ENCODE assay signal across 19 cellular contexts in the genomic region with DNA sequence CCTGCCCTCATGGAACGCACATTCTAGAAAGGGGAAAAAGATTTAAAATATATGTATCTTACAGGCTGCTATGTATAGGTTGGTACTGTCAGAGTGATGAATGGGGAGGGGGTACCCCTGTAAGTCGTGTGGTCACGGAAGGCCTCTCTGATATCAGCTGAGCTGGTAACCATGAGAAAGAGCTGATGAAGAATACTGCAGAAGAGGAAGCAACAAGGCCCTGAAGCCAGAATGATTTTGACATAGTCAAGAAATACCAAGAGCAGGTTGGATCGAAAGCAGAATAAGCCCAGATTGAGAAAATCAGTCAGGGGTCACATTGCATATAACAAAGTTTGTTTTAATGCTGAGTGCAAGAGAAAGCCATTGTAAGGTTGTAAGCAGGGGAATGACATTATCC. TPM values are rescaled to one million over a fixed set of nuclear protein-coding genes. Genes with fewer than 3 reads are reported as not detected.
A peak's percentile ranks its signal among the peaks of the same experiment; 100 is the strongest.
DNase-seq lines count a peak whose midpoint lies in the region; ATAC-seq and TF ChIP-seq lines count a peak whose summit lies in the region.
"Had no signal": no experiment of that assay in that cellular context is flagged by ENCODE, and none has a peak within 500 bp of the region (broad histone marks: within the 10 kb centered on the region; RNA-seq: fewer than 3 reads in every experiment).

No MANE protein-coding gene starts in this region.

- 96% methylated on average over 4 of the region's 4 CpGs for WGBS in mammary epithelial cell (ENCODE audit: low coverage, missing lambda C conversion rate)
- 93% methylated on average over 4 of the region's 4 CpGs for WGBS in suprapubic skin

- H3K4me3 ChIP-seq in mammary epithelial cell (replicated peaks in 1 of 3; ENCODE audit: insufficient read depth in 1 of 3, low read depth in 2 of 3, low read length in 3 of 3) (no peak overlapping the region), upper lobe of right lung (no peak overlapping the region), HAP-1 (no peak overlapping the region), suprapubic skin (no peak overlapping the region)
- H3K4me3 ChIP-seq: cardiac muscle cell, heart right ventricle, neural progenitor cell, skin epidermis had no signal

- H3K4me1 Mint-ChIP-seq in MCF 10A (ENCODE audit: insufficient read depth, unreplicated experiment) (peaks cover 6% of the 10 kb centered on the region), T-helper 17 cell (peaks cover 37% of the 10 kb centered on the region)
- H3K4me1 Mint-ChIP-seq in central memory CD8-positive, alpha-beta T cell = peaks cover 63% of the 10 kb centered on the region
- H3K4me1 Mint-ChIP-seq: neural progenitor cell had no signal

- H3K9ac ChIP-seq in mammary epithelial cell (ENCODE audit: insufficient read depth, low read length) = no peak overlapping the region
- H3K9ac ChIP-seq: neural progenitor cell had no signal

- no peaks in the 10 kb centered on the region for H4K20me1 ChIP-seq in mammary epithelial cell (ENCODE audit: insufficient read depth, low read length)

- H3K36me3 Mint-ChIP-seq in MCF 10A (ENCODE audit: insufficient read depth, unreplicated experiment) (no peaks in the 10 kb centered on the region), T-helper 17 cell (ENCODE audit: low read depth) (peaks cover 19% of the 10 kb centered on the region)
- peaks cover 42% of the 10 kb centered on the region for H3K36me3 Mint-ChIP-seq in central memory CD8-positive, alpha-beta T cell (ENCODE audit: insufficient read depth)

- H3K27ac Mint-ChIP-seq in MCF 10A (ENCODE audit: low read depth, unreplicated experiment) = peak overlapping the region; percentile 76
- H3K27ac Mint-ChIP-seq in T-helper 17 cell = peak overlapping the region; percentile 94
- H3K27ac Mint-ChIP-seq in central memory CD8-positive, alpha-beta T cell (ENCODE audit: low read depth) = peak overlapping the region; percentile 76
- H3K27ac Mint-ChIP-seq: neural progenitor cell had no signal

- ATAC-seq in T-helper 17 cell (no peak), upper lobe of right lung (peak; percentile 77)
- ATAC-seq in central memory CD8-positive, alpha-beta T cell (replicated peaks; ENCODE audit: extremely low read depth, poor library complexity, severe bottlenecking) = no peak
- ATAC-seq: heart right ventricle, left lobe of liver, SK-N-SH treated with all-trans-retinoic acid at 6 μM for 48 hours had no signal

- H3K27me3 ChIP-seq in mammary epithelial cell (ENCODE audit: insufficient read depth, low read length) (no peaks in the 10 kb centered on the region), upper lobe of right lung (no peaks in the 10 kb centered on the region), HAP-1 (ENCODE audit: low read depth) (no peaks in the 10 kb centered on the region), suprapubic skin (no peaks in the 10 kb centered on the region)
- H3K27me3 ChIP-seq: cardiac muscle cell, heart right ventricle, neural progenitor cell had no signal

- POLR2A ChIA-PET in MCF 10A (lab: Yijun Ruan, JAX) = interaction anchor here (0.5 kb wide), 1 partner anchor 398 kb away, joined by 3 read pairs; no protein-coding TSS in a partner anchor

- H3K27me3 Mint-ChIP-seq in MCF 10A (ENCODE audit: insufficient read depth, unreplicated experiment) = no peaks in the 10 kb centered on the region
- no peaks in the 10 kb centered on the region for H3K27me3 Mint-ChIP-seq in T-helper 17 cell
- no peaks in the 10 kb centered on the region for H3K27me3 Mint-ChIP-seq in central memory CD8-positive, alpha-beta T cell

- H3K4me3 Mint-ChIP-seq in MCF 10A (ENCODE audit: unreplicated experiment) (no peak overlapping the region), T-helper 17 cell (no peak overlapping the region)
- no peak overlapping the region for H3K4me3 Mint-ChIP-seq in central memory CD8-positive, alpha-beta T cell
- H3K4me3 Mint-ChIP-seq: neural progenitor cell had no signal

- intact Hi-C loops in MCF 10A (cut with micrococcal nuclease) = no loop called here
- intact Hi-C loops in mammary epithelial cell (cut with micrococcal nuclease) = loop anchor here (2.0 kb wide), 1 partner anchor 65 kb away; a partner anchor contains a TSS
- intact Hi-C loops in upper lobe of right lung (cut with DNase I) = no loop called here

- CTCF ChIA-PET in MCF 10A (lab: Yijun Ruan, JAX) (no interaction called here), mammary epithelial cell (lab: Charles Lee; ENCODE audit: low non-redundant PET) (no interaction called here)

- H3K9me3 Mint-ChIP-seq in MCF 10A (ENCODE audit: unreplicated experiment) = peaks cover 3% of the 10 kb centered on the region
- H3K9me3 Mint-ChIP-seq in central memory CD8-positive, alpha-beta T cell = peaks cover 15% of the 10 kb centered on the region

- H3K36me3 ChIP-seq in mammary epithelial cell (ENCODE audit: insufficient read depth, low read length) = no peaks in the 10 kb centered on the region
- H3K36me3 ChIP-seq in upper lobe of right lung = peaks cover 18% of the 10 kb centered on the region
- no peaks in the 10 kb centered on the region for H3K36me3 ChIP-seq in HAP-1 (replicated peaks)
- peaks cover 3% of the 10 kb centered on the region for H3K36me3 ChIP-seq in suprapubic skin
- H3K36me3 ChIP-seq: cardiac muscle cell, neural progenitor cell had no signal

- no peak for TF ChIP-seq EP300 in suprapubic skin (IDR thresholded peaks at IDR 0.05)

- no peaks in the 10 kb centered on the region for H3K79me2 ChIP-seq in mammary epithelial cell (ENCODE audit: insufficient read depth, low read length)

- in situ Hi-C loops in mammary epithelial cell (cut with MboI; ENCODE audit: low sequenced_read_pairs in 2 of 2) = no loop called here
- in situ Hi-C loops in HAP-1 (cut with MboI; ENCODE audit: low sequenced_read_pairs) = no loop called here

- no peak overlapping the region for H3K4me2 ChIP-seq in mammary epithelial cell (ENCODE audit: insufficient read depth, low read depth, low read length)
- H3K4me2 ChIP-seq: neural progenitor cell had no signal

- BruUV-seq in MCF 10A (replicated peaks; lab: Mats Ljungman, UMichigan) (no TSS peak), mammary epithelial cell (replicated peaks; lab: Mats Ljungman, UMichigan) (no TSS peak)

- DNase-seq in MCF 10A (ENCODE audit: unreplicated experiment) (no peak), mammary epithelial cell (no peak), T-helper 17 cell (no peak), upper lobe of right lung (no peak), HAP-1 (ENCODE audit: low spot score in 2 of 2) (no peak), suprapubic skin (ENCODE audit: low spot score in 2 of 2) (no peak)
- no peak for DNase-seq in central memory CD8-positive, alpha-beta T cell (ENCODE audit: low spot score in 2 of 2)
- DNase-seq: dermis blood vessel endothelial cell; heart right ventricle; NCI-H2081 treated with DMSO at 0.1 percent for 48 hours; NCI-H446 treated with DMSO at 0.1 percent for 48 hours; NK-92 treated with Interleukin-12 subunit alpha and Interleukin-12 subunit beta, amount 100 ng/mL, for 24 hours; stimulated activated naive CD4-positive, alpha-beta T cell treated with Interleukin-2 at 50 U/mL for 16 hours had no signal

- no peak for TF ChIP-seq POLR2A in suprapubic skin (IDR thresholded peaks at IDR 0.05)

- dilution Hi-C loops in mammary epithelial cell (cut with HindIII; ENCODE audit: low sequenced_read_pairs) = loop anchor here (5.0 kb wide), 1 partner anchor 57 kb away; no protein-coding TSS in a partner anchor

- H3K9me3 ChIP-seq in mammary epithelial cell (replicated peaks; ENCODE audit: insufficient read depth, low read length) (peaks cover 3% of the 10 kb centered on the region), T-helper 17 cell (ENCODE audit: control insufficient read depth, low read length, poor library complexity, severe bottlenecking) (peaks cover 3% of the 10 kb centered on the region), upper lobe of right lung (no peaks in the 10 kb centered on the region), HAP-1 (no peaks in the 10 kb centered on the region), suprapubic skin (no peaks in the 10 kb centered on the region)

- no peak for TF ChIP-seq CTCF in MCF 10A (IDR thresholded peaks at IDR 0.05; ENCODE audit: unreplicated experiment)
- TF ChIP-seq CTCF in mammary epithelial cell (conservative IDR thresholded peaks at IDR 0.05 in 1 of 2, IDR thresholded peaks at IDR 0.05 in 1 of 2; ENCODE audit: extremely low read depth in 1 of 2, insufficient read depth in 1 of 2, low read depth in 1 of 2, low read length in 2 of 2) = no peak
- no peak for TF ChIP-seq CTCF in upper lobe of right lung (IDR thresholded peaks at IDR 0.05)
- TF ChIP-seq CTCF in suprapubic skin (IDR thresholded peaks at IDR 0.05) = no peak

- H3K4me1 ChIP-seq in mammary epithelial cell (ENCODE audit: insufficient read depth, low read length) (peaks cover 15% of the 10 kb centered on the region), upper lobe of right lung (peaks cover 10% of the 10 kb centered on the region), HAP-1 (no peaks in the 10 kb centered on the region), suprapubic skin (no peaks in the 10 kb centered on the region)
- H3K4me1 ChIP-seq: neural progenitor cell had no signal

- H3K27ac ChIP-seq in mammary epithelial cell (ENCODE audit: insufficient read depth, low read depth, low read length) (no peak overlapping the region), upper lobe of right lung (no peak overlapping the region), suprapubic skin (no peak overlapping the region)
- H3K27ac ChIP-seq: cardiac muscle cell, heart right ventricle, neural progenitor cell, RWPE1 had no signal

- no peak overlapping the region for H2AFZ ChIP-seq in mammary epithelial cell (ENCODE audit: low read depth, low read length)
- H2AFZ ChIP-seq: neural progenitor cell had no signal

RNA-seq across cellular contexts. Expression of a gene that starts 57.2 kb away (rescaled TPM):
- 36.9 and 56.4 TPM in 2 replicates for total RNA-seq in MCF 10A (2022)
- 10 to 100 TPM; 33.0 to 38.4 TPM for total RNA-seq in mammary epithelial cell
- polyA plus RNA-seq in mammary epithelial cell = 33.3 TPM
- 10.7 TPM for polyA minus RNA-seq in mammary epithelial cell
- total RNA-seq in T-helper 17 cell = 10 to 100 TPM; 12.0 to 14.8 TPM
- 53.4 TPM for total RNA-seq in upper lobe of right lung
- total RNA-seq in suprapubic skin = 10 to 100 TPM; 34.0 to 45.4 (median 40.4) TPM

RNA-seq across cellular contexts. Expression of a gene that starts 57.3 kb away (rescaled TPM):
- total RNA-seq in MCF 10A (2022) = 22.8 and 29.6 TPM in 2 replicates
- total RNA-seq in mammary epithelial cell = 10 to 100 TPM; 16.5 to 20.5 TPM
- 17.0 TPM for polyA plus RNA-seq in mammary epithelial cell
- polyA minus RNA-seq in mammary epithelial cell = 3.6 TPM
- total RNA-seq in T-helper 17 cell = 10 to 100 TPM; 20.0 to 20.7 TPM
- total RNA-seq in upper lobe of right lung = 26.6 TPM
- total RNA-seq in suprapubic skin = 10 to 100 TPM; 22.9 to 42.7 (median 30.3) TPM
